Comparison of ENCODE assay signal across 1 cellular context in genomic region chr11:111935331-111936044, GRCh38.
TF ChIP-seq lines count a peak whose summit lies in the region.

No MANE protein-coding gene starts in this region.

TF ChIP-seq in endothelial cell of umbilical vein, 7 proteins besides CTCF, POLR2A, EP300 and RAD21:
- TF ChIP-seq GATA2 (IDR thresholded peaks at IDR 0.05; ENCODE audit: insufficient read depth, insufficient read length, low read depth, low read length) (no peak), EZH2 (IDR thresholded peaks at IDR 0.05; ENCODE audit: borderline replicate concordance, low read depth, low read length, severe bottlenecking) (no peak), MAX (IDR thresholded peaks at IDR 0.05; ENCODE audit: insufficient read depth, insufficient read length) (no peak), FOS (IDR thresholded peaks at IDR 0.05; ENCODE audit: borderline replicate concordance, insufficient read depth, low read length) (no peak), POLR2AphosphoS5 (IDR thresholded peaks at IDR 0.05; ENCODE audit: insufficient read depth, low read depth, low read length) (no peak), JUN (IDR thresholded peaks at IDR 0.05; ENCODE audit: borderline replicate concordance, insufficient read depth, insufficient read length, low read depth) (no peak), MYC (IDR thresholded peaks at IDR 0.05; ENCODE audit: low read depth, low read length) (no peak)
